ENCODE assay signal across 8 cellular contexts in the genomic region with DNA sequence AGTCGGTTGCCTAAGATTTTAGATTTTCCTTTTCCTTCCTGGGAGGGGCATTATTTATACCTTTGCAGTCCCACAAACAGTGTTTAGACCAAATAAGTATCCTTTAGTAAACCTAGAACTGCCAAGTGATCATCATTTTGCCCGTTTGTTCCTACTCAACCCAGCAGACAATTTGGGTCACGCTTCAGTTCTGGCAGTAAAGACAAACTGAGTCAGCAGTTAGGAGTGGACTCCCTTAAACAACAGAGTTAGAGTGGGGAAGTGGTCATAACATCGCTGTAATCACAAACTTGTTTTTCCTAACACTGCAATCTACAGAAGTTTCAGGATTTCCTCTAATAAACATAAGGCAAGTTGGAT. TPM values are rescaled to one million over a fixed set of nuclear protein-coding genes. Genes with fewer than 3 reads are reported as not detected.
DNase-seq lines count a peak whose midpoint lies in the region; ATAC-seq, FAIRE-seq and TF ChIP-seq lines count a peak whose summit lies in the region.

No MANE protein-coding gene starts in this region.

- H3K27ac ChIP-seq in right atrium auricular region, result peak overlapping the region; percentile 93 to 94

- DNase-seq in H54 (ENCODE audit: insufficient read length, low spot score), result no peak
- no peak for DNase-seq in activated CD8-positive, alpha-beta T cell treated with anti-CD3 and anti-CD28 coated beads, Interleukin-2, amount 10 ng/mL, durations not matched to agents 7 days and 5 days
- no peak for DNase-seq in right atrium auricular region (ENCODE audit: low spot score)
- DNase-seq in renal cortical epithelial cell (ENCODE audit: low read depth), result peak; percentile 52
- no peak for DNase-seq in central memory CD4-positive, alpha-beta T cell

- no peaks in the 10 kb centered on the region for H3K27me3 ChIP-seq in right atrium auricular region

- CTCF ChIA-PET in activated CD8-positive, alpha-beta T cell treated with anti-CD3 and anti-CD28 coated beads, Interleukin-2, amount 10 ng/mL, durations not matched to agents 7 days and 5 days (lab: Charles Lee), result no interaction called here

- POLR2A ChIA-PET in activated CD8-positive, alpha-beta T cell treated with anti-CD3 and anti-CD28 coated beads, Interleukin-2, amount 10 ng/mL, durations not matched to agents 7 days and 5 days (lab: Charles Lee), result no interaction called here

- no peaks in the 10 kb centered on the region for H3K9me3 Mint-ChIP-seq in activated CD8-positive, alpha-beta T cell treated with anti-CD3 and anti-CD28 coated beads, Interleukin-2, amount 10 ng/mL, durations not matched to agents 7 days and 5 days (ENCODE audit: insufficient read depth)

- peaks cover 28% of the 10 kb centered on the region for H3K27me3 Mint-ChIP-seq in activated CD8-positive, alpha-beta T cell treated with anti-CD3 and anti-CD28 coated beads, Interleukin-2, amount 10 ng/mL, durations not matched to agents 7 days and 5 days (ENCODE audit: low read depth)

- H3K4me3 Mint-ChIP-seq in activated CD8-positive, alpha-beta T cell treated with anti-CD3 and anti-CD28 coated beads, Interleukin-2, amount 10 ng/mL, durations not matched to agents 7 days and 5 days, result peak overlapping the region; percentile 4

- no peak for ATAC-seq in activated CD8-positive, alpha-beta T cell treated with anti-CD3 and anti-CD28 coated beads, Interleukin-2, amount 10 ng/mL, durations not matched to agents 7 days and 5 days
- ATAC-seq in HG02970 (IDR thresholded peaks at IDR 0.05; ENCODE audit: low FRiP score, unreplicated experiment) (no peak), GM19035 (IDR thresholded peaks at IDR 0.05; ENCODE audit: unreplicated experiment) (no peak), HG03196 (IDR thresholded peaks at IDR 0.05; ENCODE audit: unreplicated experiment) (no peak)

- peaks cover 11% of the 10 kb centered on the region for H3K4me1 Mint-ChIP-seq in activated CD8-positive, alpha-beta T cell treated with anti-CD3 and anti-CD28 coated beads, Interleukin-2, amount 10 ng/mL, durations not matched to agents 7 days and 5 days (ENCODE audit: low read depth)

- H3K9me3 ChIP-seq in right atrium auricular region, result no peaks in the 10 kb centered on the region

- peak; percentile 57 for FAIRE-seq in H54 (lab: Jason Lieb, UNC)

- H3K36me3 Mint-ChIP-seq in activated CD8-positive, alpha-beta T cell treated with anti-CD3 and anti-CD28 coated beads, Interleukin-2, amount 10 ng/mL, durations not matched to agents 7 days and 5 days (ENCODE audit: low read depth), result peaks cover 3% of the 10 kb centered on the region

- H3K27ac Mint-ChIP-seq in activated CD8-positive, alpha-beta T cell treated with anti-CD3 and anti-CD28 coated beads, Interleukin-2, amount 10 ng/mL, durations not matched to agents 7 days and 5 days, result no peak overlapping the region

- no peak for TF ChIP-seq POLR2A in H54 (IDR thresholded peaks at IDR 0.05; ENCODE audit: low read depth, low read length)

- peaks cover 0 to 18% of the 10 kb centered on the region in 2 donors for H3K4me1 ChIP-seq in right atrium auricular region

- peak overlapping the region; percentile 88 to 90 for H3K4me3 ChIP-seq in right atrium auricular region

- H3K36me3 ChIP-seq in right atrium auricular region, result no peaks in the 10 kb centered on the region

- no peak for TF ChIP-seq CTCF in right atrium auricular region (IDR thresholded peaks at IDR 0.05)

RNA-seq across cellular contexts. Expression of a gene that starts 0.8 kb away (rescaled TPM):
- not detected for total RNA-seq in activated CD8-positive, alpha-beta T cell treated with anti-CD3 and anti-CD28 coated beads, Interleukin-2, amount 10 ng/mL, durations not matched to agents 7 days and 5 days
- total RNA-seq in right atrium auricular region (10 to 100 TPM; 27.6 to 40.0 TPM), renal cortical epithelial cell (42.9 and 196 TPM in 2 replicates)

Comparison
In these comparisons a context has a peak if more than half of its experiments do, and no peak if none do; other contexts are left out.
1. RNA of a gene that starts 0.8 kb away (total RNA-seq): 42.9 to 196 TPM in renal cortical epithelial cell and 27.6 to 40.0 TPM in right atrium auricular region; not detected in activated CD8-positive, alpha-beta T cell treated with anti-CD3 and anti-CD28 coated beads, Interleukin-2, amount 10 ng/mL, durations not matched to agents 7 days and 5 days; every median in the first group is over 10 times any median in the second.